Comparison of ENCODE assay signal across 14 cellular contexts in genomic region chr21:36706951-36707762, GRCh38. TPM values are rescaled to one million over a fixed set of nuclear protein-coding genes. Genes with fewer than 3 reads are reported as not detected.
DNase-seq lines count a peak whose midpoint lies in the region; ATAC-seq and TF ChIP-seq lines count a peak whose summit lies in the region.
"Had no signal": no experiment of that assay in that cellular context is flagged by ENCODE, and none has a peak within 500 bp of the region (broad histone marks: within the 10 kb centered on the region; RNA-seq: fewer than 3 reads in every experiment).

No MANE protein-coding gene starts in this region.

- CTCF ChIA-PET in A673 (lab: Charles Lee), result interaction anchor here (0.7 kb wide), 1 partner anchor 122 kb away, joined by 3 read pairs; no protein-coding TSS in a partner anchor

- peaks cover 30% of the 10 kb centered on the region for H3K4me1 Mint-ChIP-seq in brain
- H3K4me1 Mint-ChIP-seq in stimulated activated memory B cell treated with anti-CD40 and anti-IgM and Interleukin-4, amounts not matched to agents 10 μg/mL and 1 μg/mL and 100 μg/mL, for 72 hours, result peaks cover 38% of the 10 kb centered on the region

- no TSS peak for BruUV-seq in A673 (replicated peaks; lab: Mats Ljungman, UMichigan)

- peak overlapping the region; percentile 92 for H3K27ac ChIP-seq in A673 (ENCODE audit: low read depth, low read length, poor library complexity, severe bottlenecking)
- no peak overlapping the region for H3K27ac ChIP-seq in transverse colon
- H3K27ac ChIP-seq: adrenal gland, skin epidermis had no signal

- peaks cover 0 to 6% (median 0%) of the 10 kb centered on the region in 5 experiments for H3K9me3 Mint-ChIP-seq in brain
- no peaks in the 10 kb centered on the region for H3K9me3 Mint-ChIP-seq in stimulated activated memory B cell treated with anti-CD40 and anti-IgM and Interleukin-4, amounts not matched to agents 10 μg/mL and 1 μg/mL and 100 μg/mL, for 72 hours

- DNase-seq in A673 (ENCODE audit: low spot score), result peak; percentile 74
- DNase-seq in GM13977 (ENCODE audit: low spot score), result peak; percentile 30
- DNase-seq in left kidney (ENCODE audit: low read depth, low spot score), result peak; percentile 80
- DNase-seq in transverse colon, result no peak
- DNase-seq in 8988T, result no peak
- DNase-seq in midbrain (lab: John Stamatoyannopoulos, UW), result no peak
- DNase-seq: adrenal gland, NCI-H446, T-helper 2 cell had no signal

- in situ Hi-C loops in GM13977 (cut with MboI; ENCODE audit: low pct_unique_long_range_greater_than_20kb, low sequenced_read_pairs, unreplicated experiment) (no loop called here), transverse colon (cut with MboI; ENCODE audit: low pct_ligation_motif_present in 1 of 4, low pct_unique_long_range_greater_than_20kb in 1 of 4, low sequenced_read_pairs in 3 of 4) (no loop called here)

- no peak for TF ChIP-seq EP300 in transverse colon (IDR thresholded peaks at IDR 0.05; ENCODE audit: low read depth)

- TF ChIP-seq POLR2A in transverse colon (IDR thresholded peaks at IDR 0.05), result no peak

- H3K4me1 ChIP-seq in A673 (ENCODE audit: insufficient read depth, low read length, poor library complexity, severe bottlenecking), result peaks cover 45% of the 10 kb centered on the region
- H3K4me1 ChIP-seq in transverse colon, result peaks cover 13 to 57% (median 34%) of the 10 kb centered on the region in 4 donors

- no peaks in the 10 kb centered on the region for H3K9me3 ChIP-seq in A673 (ENCODE audit: low read depth, low read length, poor library complexity, severe bottlenecking)
- H3K9me3 ChIP-seq in transverse colon, result no peaks in the 10 kb centered on the region
- H3K9me3 ChIP-seq: adrenal gland had no signal

- TF ChIP-seq CTCF in A673 (conservative IDR thresholded peaks at IDR 0.05; ENCODE audit: low read depth, low read length) (0 out of 2 replicates have a peak, but pooled peaks have one; percentile 26), GM13977 (IDR thresholded peaks at IDR 0.05; ENCODE audit: extremely low read depth, insufficient read depth, missing control alignments) (no peak), brain (conservative IDR thresholded peaks at IDR 0.05) (peak in 1 of 2 experiments; percentile 17), transverse colon (IDR thresholded peaks at IDR 0.05) (no peak)

- peak overlapping the region in 4 of 5 experiments; percentile 32 to 68 (median 54) for H3K4me3 Mint-ChIP-seq in brain
- H3K4me3 Mint-ChIP-seq in stimulated activated memory B cell treated with anti-CD40 and anti-IgM and Interleukin-4, amounts not matched to agents 10 μg/mL and 1 μg/mL and 100 μg/mL, for 72 hours, result no peak overlapping the region

- H3K36me3 Mint-ChIP-seq in brain, result no peaks in the 10 kb centered on the region
- H3K36me3 Mint-ChIP-seq in stimulated activated memory B cell treated with anti-CD40 and anti-IgM and Interleukin-4, amounts not matched to agents 10 μg/mL and 1 μg/mL and 100 μg/mL, for 72 hours, result no peaks in the 10 kb centered on the region

- ATAC-seq in stimulated activated memory B cell treated with anti-CD40 and anti-IgM and Interleukin-4, amounts not matched to agents 10 μg/mL and 1 μg/mL and 100 μg/mL, for 72 hours, result no peak

- no peak overlapping the region for H3K27ac Mint-ChIP-seq in brain
- H3K27ac Mint-ChIP-seq in stimulated activated memory B cell treated with anti-CD40 and anti-IgM and Interleukin-4, amounts not matched to agents 10 μg/mL and 1 μg/mL and 100 μg/mL, for 72 hours, result no peak overlapping the region

- peaks cover 100% of the 10 kb centered on the region for H3K27me3 Mint-ChIP-seq in brain
- peaks cover 94% of the 10 kb centered on the region for H3K27me3 Mint-ChIP-seq in stimulated activated memory B cell treated with anti-CD40 and anti-IgM and Interleukin-4, amounts not matched to agents 10 μg/mL and 1 μg/mL and 100 μg/mL, for 72 hours

- H3K4me3 ChIP-seq in A673 (ENCODE audit: low read depth, low read length, poor library complexity, severe bottlenecking) (peak overlapping the region; percentile 12), transverse colon (no peak overlapping the region)
- H3K4me3 ChIP-seq: adrenal gland, skin epidermis had no signal

- H3K36me3 ChIP-seq in A673 (ENCODE audit: insufficient read depth, low read length, poor library complexity, severe bottlenecking), result peaks cover 9% of the 10 kb centered on the region
- H3K36me3 ChIP-seq in transverse colon, result no peaks in the 10 kb centered on the region
- H3K36me3 ChIP-seq: adrenal gland had no signal

- POLR2A ChIA-PET in A673 (lab: Charles Lee; ENCODE audit: low non-redundant PET), result no interaction called here

- H3K27me3 ChIP-seq in A673 (replicated peaks; ENCODE audit: insufficient read depth, low read depth, low read length, poor library complexity) (no peaks in the 10 kb centered on the region), transverse colon (peaks cover 100% of the 10 kb centered on the region)

- WGBS in transverse colon (ENCODE audit: low coverage in 1 of 2), 2 donors, result 6 to 19% methylated on average over 6 to 32 of the region's 32 CpGs

- intact Hi-C loops in A673 (cut with micrococcal nuclease; ENCODE audit: unreplicated experiment), result loop anchor here (5.0 kb wide), 1 partner anchor 65 kb away; no protein-coding TSS in a partner anchor
- intact Hi-C loops in transverse colon (cut with DNase I; ENCODE audit: low total_unique reads), result loop anchor here (10.0 kb wide), 1 partner anchor 1498 kb away; no protein-coding TSS in a partner anchor

RNA-seq across cellular contexts. Expression of gene SIM2, which starts 8.2 kb away (rescaled TPM):
- total RNA-seq in A673 (2021) (42.7 and 49.1 TPM in 2 replicates), transverse colon (under 1 TPM in 1 of 4 donors, not detected in 3; 0.32 TPM)
- polyA plus RNA-seq in brain (ENCODE audit: insufficient read depth, low read depth, low replicate concordance), result 0.34 TPM
- total RNA-seq: fibroblast of lung, liver had no signal

Comparison
In these comparisons a context has a peak if more than half of its experiments do, and no peak if none do; other contexts are left out.
1. DNase-seq: peak in A673 (single experiment), GM13977 (single experiment) and left kidney (single experiment); none in transverse colon (single experiment), 8988T (single experiment) and midbrain (single experiment).
2. RNA of gene SIM2, which starts 8.2 kb away (total RNA-seq): 42.7 to 49.1 TPM in A673; 0.32 TPM in transverse colon; every median in the first group is over 10 times any median in the second.